In the genomic region with DNA sequence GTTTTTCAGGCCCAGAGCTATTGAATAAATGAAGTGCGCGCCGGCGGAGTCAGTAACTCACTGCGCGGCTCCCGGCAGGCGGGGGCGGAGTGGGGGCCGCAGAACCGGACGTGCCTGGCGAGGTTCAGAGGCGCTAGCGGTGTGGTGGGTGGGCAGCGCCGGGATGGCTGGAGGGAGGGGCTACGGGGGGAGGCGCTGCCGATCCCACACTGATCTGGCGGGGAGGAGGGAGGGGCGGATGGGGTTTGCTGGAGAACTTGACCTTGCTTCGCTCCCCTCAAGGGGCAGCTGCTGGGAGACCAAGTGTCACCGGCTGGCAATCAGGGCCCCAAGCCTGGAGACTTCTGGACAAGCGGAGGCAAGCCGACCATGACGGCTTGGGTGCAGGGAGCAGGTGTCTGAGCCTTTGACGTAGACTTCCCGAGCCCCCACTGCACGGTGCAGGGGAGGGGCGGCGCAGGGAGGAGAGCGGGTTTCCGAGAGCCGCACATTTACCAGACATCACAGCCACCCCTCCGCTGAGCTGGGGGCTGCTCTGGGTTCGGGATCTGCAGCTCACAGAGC, we compare ENCODE assay signal across 9 cellular contexts.
DNase-seq lines count a peak whose midpoint lies in the region; ATAC-seq and TF ChIP-seq lines count a peak whose summit lies in the region.
"Had no signal": no experiment of that assay in that cellular context is flagged by ENCODE, and none has a peak within 500 bp of the region (broad histone marks: within the 10 kb centered on the region; RNA-seq: fewer than 3 reads in every experiment).

No MANE protein-coding gene starts in this region.

- no peaks in the 10 kb centered on the region for H3K4me1 Mint-ChIP-seq in activated naive CD4-positive, alpha-beta T cell treated with anti-CD3 and anti-CD28 coated beads, Interleukin-2, amount 10 ng/mL, durations not matched to agents 7 days and 5 days
- peaks cover 41% of the 10 kb centered on the region for H3K4me1 Mint-ChIP-seq in chondrocyte (ENCODE audit: low read depth)

- no peaks in the 10 kb centered on the region for H3K4me1 ChIP-seq in lung (ENCODE audit: control insufficient read depth in 2 of 2, insufficient read depth in 2 of 2, low read length in 2 of 2)
- no peaks in the 10 kb centered on the region for H3K4me1 ChIP-seq in upper lobe of right lung
- peaks cover 22% of the 10 kb centered on the region for H3K4me1 ChIP-seq in Karpas-422 (ENCODE audit: low read length)

- intact Hi-C loops in upper lobe of right lung (cut with DNase I): no loop called here

- peaks cover 11% of the 10 kb centered on the region for H3K27me3 ChIP-seq in lung (ENCODE audit: control insufficient read depth, insufficient read depth)
- peaks cover 50% of the 10 kb centered on the region for H3K27me3 ChIP-seq in upper lobe of right lung
- no peaks in the 10 kb centered on the region for H3K27me3 ChIP-seq in Karpas-422 (ENCODE audit: low read length)

- peak; percentile 19 for DNase-seq in activated naive CD4-positive, alpha-beta T cell treated with anti-CD3 and anti-CD28 coated beads, Interleukin-2, amount 10 ng/mL, durations not matched to agents 7 days and 5 days
- no peak for DNase-seq in activated naive CD4-positive, alpha-beta T cell treated with anti-CD3 and anti-CD28 coated beads, Interleukin-2, amount 50 U/mL, for 16 hours
- DNase-seq in chondrocyte (ENCODE audit: low spot score) (peak; percentile 82), lung (ENCODE audit: low spot score) (peak; percentile 23), upper lobe of right lung (peak; percentile 65), Karpas-422 (no peak), SW 1271 (lab: John Stamatoyannopoulos, UW) (no peak), COLO668 (lab: John Stamatoyannopoulos, UW; ENCODE audit: unreplicated experiment) (no peak)
- DNase-seq: SIG-M5 had no signal

- ATAC-seq in lung (ENCODE audit: insufficient read depth, low FRiP score): no peak
- no peak for ATAC-seq in upper lobe of right lung

- H3K4me3 Mint-ChIP-seq in activated naive CD4-positive, alpha-beta T cell treated with anti-CD3 and anti-CD28 coated beads, Interleukin-2, amount 10 ng/mL, durations not matched to agents 7 days and 5 days: no peak overlapping the region
- peak overlapping the region; percentile 66 for H3K4me3 Mint-ChIP-seq in chondrocyte (ENCODE audit: unreplicated experiment)

- no peak overlapping the region for H3K9ac ChIP-seq in Karpas-422 (ENCODE audit: low read length)

- no peaks in the 10 kb centered on the region for H3K36me3 ChIP-seq in lung (ENCODE audit: control insufficient read depth in 2 of 2, insufficient read depth in 2 of 2, low read length in 2 of 2)
- no peaks in the 10 kb centered on the region for H3K36me3 ChIP-seq in upper lobe of right lung
- no peaks in the 10 kb centered on the region for H3K36me3 ChIP-seq in Karpas-422 (ENCODE audit: insufficient read depth, low read length)

- CTCF ChIA-PET in activated naive CD4-positive, alpha-beta T cell treated with anti-CD3 and anti-CD28 coated beads, Interleukin-2, amount 10 ng/mL, durations not matched to agents 7 days and 5 days (lab: Charles Lee): no interaction called here

- H3K9me3 Mint-ChIP-seq in activated naive CD4-positive, alpha-beta T cell treated with anti-CD3 and anti-CD28 coated beads, Interleukin-2, amount 10 ng/mL, durations not matched to agents 7 days and 5 days: no peaks in the 10 kb centered on the region
- peaks cover 18% of the 10 kb centered on the region for H3K9me3 Mint-ChIP-seq in chondrocyte (ENCODE audit: low read depth)

- no peak overlapping the region for H3K4me3 ChIP-seq in lung
- no peak overlapping the region for H3K4me3 ChIP-seq in upper lobe of right lung
- no peak overlapping the region for H3K4me3 ChIP-seq in Karpas-422 (ENCODE audit: low read length)

- no peak for TF ChIP-seq CTCF in chondrocyte (IDR thresholded peaks at IDR 0.05)
- no peak for TF ChIP-seq CTCF in lung (IDR thresholded peaks at IDR 0.05; ENCODE audit: control extremely low read depth, extremely low read depth)
- no peak for TF ChIP-seq CTCF in upper lobe of right lung (IDR thresholded peaks at IDR 0.05)

- H3K9me3 ChIP-seq in lung (ENCODE audit: control insufficient read depth in 2 of 2, insufficient read depth in 1 of 2, low read length in 1 of 2) (peaks cover 0 to 4% of the 10 kb centered on the region in 2 donors), upper lobe of right lung (no peaks in the 10 kb centered on the region), Karpas-422 (ENCODE audit: low read length) (no peaks in the 10 kb centered on the region; the same call in 1 of the 2 replicates)

- H4K20me1 ChIP-seq in Karpas-422 (ENCODE audit: insufficient read depth, low read depth, low read length): no peaks in the 10 kb centered on the region

- no peaks in the 10 kb centered on the region for H3K9me2 ChIP-seq in Karpas-422 (replicated peaks; ENCODE audit: insufficient read depth, low read length)

- H3K27me3 Mint-ChIP-seq in activated naive CD4-positive, alpha-beta T cell treated with anti-CD3 and anti-CD28 coated beads, Interleukin-2, amount 10 ng/mL, durations not matched to agents 7 days and 5 days: peaks cover 50% of the 10 kb centered on the region
- H3K27me3 Mint-ChIP-seq in chondrocyte (ENCODE audit: low read depth): no peaks in the 10 kb centered on the region

- H3K79me2 ChIP-seq in Karpas-422 (ENCODE audit: low read length): no peaks in the 10 kb centered on the region

- no peak overlapping the region for H2AFZ ChIP-seq in Karpas-422 (ENCODE audit: low read length)

- H3K36me3 Mint-ChIP-seq in activated naive CD4-positive, alpha-beta T cell treated with anti-CD3 and anti-CD28 coated beads, Interleukin-2, amount 10 ng/mL, durations not matched to agents 7 days and 5 days: no peaks in the 10 kb centered on the region
- no peaks in the 10 kb centered on the region for H3K36me3 Mint-ChIP-seq in chondrocyte (ENCODE audit: low read depth)

- 3 to 7% methylated on average over 35 to 37 of the region's 37 CpGs for WGBS in lung, 2 donors

- H3K4me2 ChIP-seq in Karpas-422 (ENCODE audit: low read depth, low read length, poor library complexity, severe bottlenecking): no peak overlapping the region

- no peak overlapping the region for H3K27ac Mint-ChIP-seq in activated naive CD4-positive, alpha-beta T cell treated with anti-CD3 and anti-CD28 coated beads, Interleukin-2, amount 10 ng/mL, durations not matched to agents 7 days and 5 days
- H3K27ac Mint-ChIP-seq in chondrocyte (ENCODE audit: unreplicated experiment): no peak overlapping the region

- H3K27ac ChIP-seq in lung (ENCODE audit: low read depth in 1 of 2, low read length in 1 of 2) (no peak overlapping the region), upper lobe of right lung (no peak overlapping the region), Karpas-422 (ENCODE audit: low read length) (no peak overlapping the region)

Comparison
In these comparisons a context has a peak if more than half of its experiments do, and no peak if none do; other contexts are left out.
1. DNase-seq: peak in activated naive CD4-positive, alpha-beta T cell treated with anti-CD3 and anti-CD28 coated beads, Interleukin-2, amount 10 ng/mL, durations not matched to agents 7 days and 5 days (single experiment), chondrocyte (single experiment), lung (single experiment) and upper lobe of right lung (single experiment); none in activated naive CD4-positive, alpha-beta T cell treated with anti-CD3 and anti-CD28 coated beads, Interleukin-2, amount 50 U/mL, for 16 hours (single experiment), Karpas-422 (single experiment), SW 1271 (0 of 2) and COLO668 (single experiment).